ENCODE assay signal across 11 cellular contexts in genomic region chr5:58751222-58751621, GRCh38.
DNase-seq lines count a peak whose midpoint lies in the region; FAIRE-seq and TF ChIP-seq lines count a peak whose summit lies in the region.
"Had no signal": no experiment of that assay in that cellular context is flagged by ENCODE, and none has a peak within 500 bp of the region (broad histone marks: within the 10 kb centered on the region; RNA-seq: fewer than 3 reads in every experiment).

No MANE protein-coding gene starts in this region.

- no peaks in the 10 kb centered on the region for H3K9me3 Mint-ChIP-seq in activated naive CD4-positive, alpha-beta T cell treated with anti-CD3 and anti-CD28 coated beads for 36 hours
- no peaks in the 10 kb centered on the region for H3K9me3 Mint-ChIP-seq in activated naive CD4-positive, alpha-beta T cell treated with anti-CD3 and anti-CD28 coated beads, Interleukin-2, amount 10 ng/mL, durations not matched to agents 7 days and 5 days
- H3K9me3 Mint-ChIP-seq: WTC11 had no signal

- H3K79me2 ChIP-seq in endothelial cell of umbilical vein (ENCODE audit: control insufficient read depth, insufficient read depth, low read length), result no peaks in the 10 kb centered on the region
- no peaks in the 10 kb centered on the region for H3K79me2 ChIP-seq in smooth muscle cell (ENCODE audit: low read depth)

- no peaks in the 10 kb centered on the region for H3K4me1 Mint-ChIP-seq in activated naive CD4-positive, alpha-beta T cell treated with anti-CD3 and anti-CD28 coated beads for 36 hours (ENCODE audit: low read depth)
- no peaks in the 10 kb centered on the region for H3K4me1 Mint-ChIP-seq in activated naive CD4-positive, alpha-beta T cell treated with anti-CD3 and anti-CD28 coated beads, Interleukin-2, amount 10 ng/mL, durations not matched to agents 7 days and 5 days

- H3K9ac ChIP-seq in endothelial cell of umbilical vein (replicated peaks; ENCODE audit: extremely low read depth, insufficient read depth, low read length) (no peak overlapping the region), smooth muscle cell (ENCODE audit: low read depth) (no peak overlapping the region)

- no peak for TF ChIP-seq POLR2A in endothelial cell of umbilical vein (IDR thresholded peaks at IDR 0.05; ENCODE audit: low read depth, low read length)

- H3K36me3 ChIP-seq in endothelial cell of umbilical vein (ENCODE audit: control insufficient read depth in 2 of 2, extremely low read depth in 1 of 2, insufficient read depth in 2 of 2, low read length in 2 of 2) (no peaks in the 10 kb centered on the region), smooth muscle cell (ENCODE audit: low read depth) (no peaks in the 10 kb centered on the region)

- no peak overlapping the region for H3K27ac Mint-ChIP-seq in activated naive CD4-positive, alpha-beta T cell treated with anti-CD3 and anti-CD28 coated beads for 36 hours
- H3K27ac Mint-ChIP-seq in activated naive CD4-positive, alpha-beta T cell treated with anti-CD3 and anti-CD28 coated beads, Interleukin-2, amount 10 ng/mL, durations not matched to agents 7 days and 5 days, result no peak overlapping the region
- H3K27ac Mint-ChIP-seq: WTC11 had no signal

- CTCF ChIA-PET in activated naive CD4-positive, alpha-beta T cell treated with anti-CD3 and anti-CD28 coated beads for 36 hours (lab: Charles Lee), result no interaction called here
- CTCF ChIA-PET in activated naive CD4-positive, alpha-beta T cell treated with anti-CD3 and anti-CD28 coated beads, Interleukin-2, amount 10 ng/mL, durations not matched to agents 7 days and 5 days (lab: Charles Lee), result no interaction called here
- CTCF ChIA-PET in endothelial cell of umbilical vein (lab: Charles Lee), result interaction anchor here (1.2 to 2.2 kb wide), 6 partner anchors 10 to 135 kb away, joined by 3 to 8 read pairs (median 4); no protein-coding TSS in a partner anchor

- H3K4me3 Mint-ChIP-seq in activated naive CD4-positive, alpha-beta T cell treated with anti-CD3 and anti-CD28 coated beads for 36 hours, result no peak overlapping the region
- no peak overlapping the region for H3K4me3 Mint-ChIP-seq in activated naive CD4-positive, alpha-beta T cell treated with anti-CD3 and anti-CD28 coated beads, Interleukin-2, amount 10 ng/mL, durations not matched to agents 7 days and 5 days
- H3K4me3 Mint-ChIP-seq: WTC11 had no signal

- H3K27me3 ChIP-seq in endothelial cell of umbilical vein (ENCODE audit: control insufficient read depth in 2 of 2, insufficient read depth in 2 of 2, low read length in 2 of 2) (no peaks in the 10 kb centered on the region), smooth muscle cell (ENCODE audit: low read depth) (no peaks in the 10 kb centered on the region)

- H3K4me2 ChIP-seq in endothelial cell of umbilical vein (ENCODE audit: insufficient read depth, low read length) (no peak overlapping the region), smooth muscle cell (no peak overlapping the region)

- H4K20me1 ChIP-seq in endothelial cell of umbilical vein (replicated peaks; ENCODE audit: control insufficient read depth, extremely low read depth, insufficient read depth, low read length) (no peaks in the 10 kb centered on the region), smooth muscle cell (ENCODE audit: low read depth) (no peaks in the 10 kb centered on the region)

- H3F3A ChIP-seq in smooth muscle cell (ENCODE audit: low read depth), result no peaks in the 10 kb centered on the region

- 44% methylated on average over 3 of the region's 3 CpGs for WGBS in smooth muscle cell (ENCODE audit: low lambda C conversion rate)

- peak; percentile 50 for DNase-seq in activated naive CD4-positive, alpha-beta T cell treated with anti-CD3 and anti-CD28 coated beads for 36 hours
- DNase-seq in activated naive CD4-positive, alpha-beta T cell treated with anti-CD3 and anti-CD28 coated beads, Interleukin-2, amount 10 ng/mL, durations not matched to agents 7 days and 5 days, result no peak
- peak; percentile 82 for DNase-seq in endothelial cell of umbilical vein (ENCODE audit: low read depth, low spot score)
- DNase-seq in smooth muscle cell (lab: John Stamatoyannopoulos, UW; ENCODE audit: unreplicated experiment), result no peak
- no peak for DNase-seq in HPDE6-E6E7 (ENCODE audit: extremely low spot score)
- no peak for DNase-seq in AML-193 (lab: John Stamatoyannopoulos, UW)
- no peak for DNase-seq in pons (ENCODE audit: low spot score)
- DNase-seq: Karpas-422, right cardiac atrium had no signal

- peaks cover 9% of the 10 kb centered on the region for H3K27me3 Mint-ChIP-seq in activated naive CD4-positive, alpha-beta T cell treated with anti-CD3 and anti-CD28 coated beads for 36 hours (ENCODE audit: low read depth)
- H3K27me3 Mint-ChIP-seq in activated naive CD4-positive, alpha-beta T cell treated with anti-CD3 and anti-CD28 coated beads, Interleukin-2, amount 10 ng/mL, durations not matched to agents 7 days and 5 days, result peaks cover 10% of the 10 kb centered on the region

- POLR2A ChIA-PET in endothelial cell of umbilical vein (lab: Charles Lee), result no interaction called here

- no peaks in the 10 kb centered on the region for H3K36me3 Mint-ChIP-seq in activated naive CD4-positive, alpha-beta T cell treated with anti-CD3 and anti-CD28 coated beads for 36 hours (ENCODE audit: low read depth)
- no peaks in the 10 kb centered on the region for H3K36me3 Mint-ChIP-seq in activated naive CD4-positive, alpha-beta T cell treated with anti-CD3 and anti-CD28 coated beads, Interleukin-2, amount 10 ng/mL, durations not matched to agents 7 days and 5 days
- H3K36me3 Mint-ChIP-seq: WTC11 had no signal

- H3K4me1 ChIP-seq in endothelial cell of umbilical vein (ENCODE audit: control insufficient read depth, extremely low read depth, insufficient read depth, low read length) (no peaks in the 10 kb centered on the region), smooth muscle cell (ENCODE audit: low read depth) (no peaks in the 10 kb centered on the region)

- TF ChIP-seq CTCF in endothelial cell of umbilical vein (IDR thresholded peaks at IDR 0.05; ENCODE audit: extremely low read depth in 1 of 2, insufficient read depth in 1 of 2, low read depth in 1 of 2, low read length in 2 of 2), result no peak
- no peak for TF ChIP-seq CTCF in smooth muscle cell (IDR thresholded peaks at IDR 0.05; ENCODE audit: borderline replicate concordance, insufficient read depth, poor library complexity, severe bottlenecking)

- no peak overlapping the region for H2AFZ ChIP-seq in endothelial cell of umbilical vein (ENCODE audit: low read depth, low read length)
- no peak overlapping the region for H2AFZ ChIP-seq in smooth muscle cell (ENCODE audit: low read depth)

- H3K27ac ChIP-seq in endothelial cell of umbilical vein (ENCODE audit: insufficient read depth, low read depth, low read length) (no peak overlapping the region), smooth muscle cell (ENCODE audit: low read depth) (peak overlapping the region; percentile 8)

- no peak overlapping the region for H3K4me3 ChIP-seq in endothelial cell of umbilical vein (replicated peaks in 1 of 3; ENCODE audit: insufficient read depth in 1 of 3, low read depth in 1 of 3, low read length in 3 of 3)
- no peak overlapping the region for H3K4me3 ChIP-seq in smooth muscle cell

- dilution Hi-C loops in endothelial cell of umbilical vein (cut with MboI; ENCODE audit: extremely low pct_ligation_motif_present, low sequenced_read_pairs), result no loop called here

- no TSS peak for BruUV-seq in endothelial cell of umbilical vein (replicated peaks; lab: Mats Ljungman, UMichigan)

- no peaks in the 10 kb centered on the region for H3K9me3 ChIP-seq in endothelial cell of umbilical vein (replicated peaks; ENCODE audit: control insufficient read depth, insufficient read depth, low read length)
- H3K9me3 ChIP-seq in smooth muscle cell (replicated peaks; ENCODE audit: low read depth), result no peaks in the 10 kb centered on the region

- peak; percentile 88 for FAIRE-seq in endothelial cell of umbilical vein (lab: Jason Lieb, UNC)

- no peaks in the 10 kb centered on the region for H3K9me1 ChIP-seq in endothelial cell of umbilical vein (replicated peaks; ENCODE audit: control insufficient read depth, extremely low read depth, insufficient read depth, low read length)

- intact Hi-C loops in activated naive CD4-positive, alpha-beta T cell treated with anti-CD3 and anti-CD28 coated beads for 36 hours (cut with micrococcal nuclease), result loop anchor here (1.0 kb wide), 1 partner anchor 12 kb away; no protein-coding TSS in a partner anchor
- intact Hi-C loops in endothelial cell of umbilical vein (cut with micrococcal nuclease), result loop anchor here (1.0 kb wide), 1 partner anchor 84 kb away; no protein-coding TSS in a partner anchor

TF ChIP-seq in PFSK-1, 5 proteins besides CTCF, POLR2A, EP300 and RAD21 (continues in another document):
- 0 out of 2 replicates have a peak, but pooled peaks have one; percentile 37 for TF ChIP-seq SIN3A (IDR thresholded peaks at IDR 0.05; ENCODE audit: borderline replicate concordance, insufficient read depth, low read length)

TF ChIP-seq in endothelial cell of umbilical vein, 7 proteins besides CTCF, POLR2A, EP300 and RAD21:
- TF ChIP-seq MYC (IDR thresholded peaks at IDR 0.05; ENCODE audit: low read depth, low read length) (no peak), JUN (IDR thresholded peaks at IDR 0.05; ENCODE audit: borderline replicate concordance, insufficient read depth, insufficient read length, low read depth) (peak; percentile 76), POLR2AphosphoS5 (IDR thresholded peaks at IDR 0.05; ENCODE audit: insufficient read depth, low read depth, low read length) (peak; percentile 68), EZH2 (IDR thresholded peaks at IDR 0.05; ENCODE audit: borderline replicate concordance, low read depth, low read length, severe bottlenecking) (no peak), FOS (IDR thresholded peaks at IDR 0.05; ENCODE audit: borderline replicate concordance, insufficient read depth, low read length) (peak; percentile 98), MAX (IDR thresholded peaks at IDR 0.05; ENCODE audit: insufficient read depth, insufficient read length) (no peak), GATA2 (IDR thresholded peaks at IDR 0.05; ENCODE audit: insufficient read depth, insufficient read length, low read depth, low read length) (peak; percentile 98)

Comparison
In these comparisons a context has a peak if more than half of its experiments do, and no peak if none do; other contexts are left out.
1. DNase-seq: peak in activated naive CD4-positive, alpha-beta T cell treated with anti-CD3 and anti-CD28 coated beads for 36 hours (single experiment) and endothelial cell of umbilical vein (single experiment); none in activated naive CD4-positive, alpha-beta T cell treated with anti-CD3 and anti-CD28 coated beads, Interleukin-2, amount 10 ng/mL, durations not matched to agents 7 days and 5 days (single experiment), smooth muscle cell (single experiment), HPDE6-E6E7 (single experiment), AML-193 (0 of 2) and pons (single experiment).